In genomic region chr22:50419116-50419515, GRCh38 we compare ENCODE assay signal across 24 cellular contexts.
"Had no signal": no experiment of that assay in that cellular context is flagged by ENCODE, and none has a peak within 500 bp of the region (broad histone marks: within the 10 kb centered on the region; RNA-seq: fewer than 3 reads in every experiment).

No MANE protein-coding gene starts in this region.

- H3K27ac ChIP-seq: Peyer's patch had no signal

- H3K27me3 ChIP-seq: Peyer's patch had no signal

- H3K9me3 ChIP-seq: Peyer's patch had no signal

- H3K4me3 ChIP-seq: Peyer's patch had no signal

- ATAC-seq: activated naive CD4-positive, alpha-beta T cell treated with anti-CD3 and anti-CD28 coated beads, Interleukin-2, amount 50 U/mL, for 72 hours; activated naive CD8-positive, alpha-beta T cell treated with anti-CD3 and anti-CD28 coated beads, Interleukin-2, amount 50 U/mL, for 24 hours had no signal

- DNase-seq: activated B cell treated with CpG ODN at 0.5 μM for 24 hours; activated CD4-positive, alpha-beta memory T cell treated with anti-CD3 and anti-CD28 coated beads, Interleukin-2, amount 10 ng/mL, durations not matched to agents 7 days and 5 days; activated CD4-positive, alpha-beta T cell treated with anti-CD3 and anti-CD28 coated beads for 1 hour; activated CD4-positive, alpha-beta T cell treated with anti-CD3 and anti-CD28 coated beads, Interleukin-2, amount 10 ng/mL, durations not matched to agents 24 days and 14 days; activated CD8-positive, alpha-beta memory T cell treated with anti-CD3 and anti-CD28 coated beads, Interleukin-2, amount 50 U/mL, for 48 hours; activated effector memory CD4-positive, alpha-beta T cell treated with anti-CD3 and anti-CD28 coated beads, Interleukin-2, amount 50 U/mL, for 16 hours; activated naive CD4-positive, alpha-beta T cell treated with Interleukin-2 at 50 U/mL for 16 hours; activated naive CD8-positive, alpha-beta T cell treated with anti-CD3 and anti-CD28 coated beads, Interleukin-2, amount 50 U/mL, for 24 hours; activated T-cell treated with anti-CD3 and anti-CD28 coated beads, Interleukin-2, amount 50 U/mL, for 1 hour; amniotic stem cell; KG1; NCI-H1048; NCI-H146; NCI-H187 treated with DMSO at 0.1 percent for 48 hours; NCI-H2081 treated with DMSO at 0.1 percent for 48 hours; NCI-H446; NCI-H524; Peyer's patch; SIG-M5; T-helper 2 cell; T1000 had no signal

- FAIRE-seq: astrocyte, TTC549 had no signal

- H3K4me1 ChIP-seq: Peyer's patch had no signal
